In the genomic region with DNA sequence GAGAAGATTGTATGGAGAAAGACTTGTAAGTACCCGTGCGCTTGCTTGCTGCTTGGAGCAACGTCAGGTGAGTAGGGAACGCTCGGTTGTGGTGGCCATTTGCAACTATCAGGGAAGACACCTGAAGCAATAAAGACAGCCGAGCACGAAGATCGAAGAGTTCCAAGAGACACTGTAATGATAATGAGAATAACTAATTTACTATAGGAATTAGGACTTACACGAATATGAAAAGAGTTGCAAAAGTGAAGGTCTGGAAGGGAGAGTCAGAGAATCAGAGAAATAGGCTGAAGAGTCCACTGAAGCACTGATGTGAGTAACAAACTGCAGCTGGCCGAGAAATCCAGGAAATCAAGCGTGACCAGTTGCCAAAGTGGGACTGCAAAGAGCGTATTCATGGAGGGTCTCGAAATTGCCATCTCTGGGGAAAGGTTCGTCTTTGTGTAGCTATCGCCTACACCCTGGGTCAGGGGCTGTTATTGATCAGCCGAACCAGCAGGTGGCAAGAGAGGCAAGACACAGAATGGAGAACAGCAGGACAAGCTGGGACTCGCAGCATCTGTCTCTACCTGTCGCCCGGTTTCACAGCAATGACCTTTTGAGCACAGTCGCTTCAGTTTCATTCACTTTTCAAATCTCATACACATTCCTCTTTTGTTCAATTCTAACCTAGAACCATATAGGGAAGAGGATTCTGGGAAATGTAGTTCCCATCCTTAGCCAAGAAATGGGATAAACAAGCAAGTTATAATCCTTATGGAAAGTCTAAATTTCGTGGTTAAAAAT, we compare ENCODE assay signal across 8 cellular contexts. TPM values are rescaled to one million over a fixed set of nuclear protein-coding genes. Genes with fewer than 3 reads are reported as not detected.
DNase-seq lines count a peak whose midpoint lies in the region; ATAC-seq and TF ChIP-seq lines count a peak whose summit lies in the region.

No MANE protein-coding gene starts in this region.

- no peaks in the 10 kb centered on the region for H3K36me3 ChIP-seq in PC-3 (ENCODE audit: low read depth, low read length)

- H3K9me3 ChIP-seq in PC-3 (ENCODE audit: low read length): no peaks in the 10 kb centered on the region

- peak overlapping the region; percentile 42; the same call in 1 of the 2 replicates for H3K9ac ChIP-seq in PC-3 (ENCODE audit: low read length)

- TF ChIP-seq EP300 in Ishikawa (IDR thresholded peaks at IDR 0.05; ENCODE audit: borderline replicate concordance): no peak

- POLR2A ChIA-PET in PC-3 (lab: Charles Lee; ENCODE audit: unreplicated experiment): no interaction called here

- H3K36me3 Mint-ChIP-seq in activated T-cell treated with anti-CD3 and anti-CD28 coated beads, Interleukin-2, amount 50 U/mL, for 72 hours (ENCODE audit: insufficient read depth in 2 of 2): no peaks in the 10 kb centered on the region
- H3K36me3 Mint-ChIP-seq in natural killer cell treated with Interleukin-12 subunit alpha and Interleukin-12 subunit beta and Interleukin-15 and Interleukin-18, amount 100 ng/mL, for 72 hours: no peaks in the 10 kb centered on the region

- H3K4me2 ChIP-seq in PC-3 (ENCODE audit: low read length): peak overlapping the region; percentile 94

- H3K9me3 Mint-ChIP-seq in activated T-cell treated with anti-CD3 and anti-CD28 coated beads, Interleukin-2, amount 50 U/mL, for 72 hours: no peaks in the 10 kb centered on the region
- no peaks in the 10 kb centered on the region for H3K9me3 Mint-ChIP-seq in natural killer cell treated with Interleukin-12 subunit alpha and Interleukin-12 subunit beta and Interleukin-15 and Interleukin-18, amount 100 ng/mL, for 72 hours
- no peaks in the 10 kb centered on the region for H3K9me3 Mint-ChIP-seq in stimulated activated naive CD8-positive, alpha-beta T cell treated with anti-CD3 and anti-CD28 coated beads, Interleukin-15, amount 100 ng/mL, for 72 hours

- intact Hi-C loops in PC-3 (cut with micrococcal nuclease): loop anchor here (1.0 to 2.0 kb wide), 3 partner anchors 166 to 246 kb away; no protein-coding TSS in a partner anchor

- no peaks in the 10 kb centered on the region for H3F3A ChIP-seq in PC-3 (ENCODE audit: low read length, unreplicated experiment)

- no peak overlapping the region for H3K27ac ChIP-seq in PC-3 (ENCODE audit: low read length)

- CTCF ChIA-PET in PC-3 (lab: Charles Lee): interaction anchor here (0.5 to 2.1 kb wide), 4 partner anchors 166 to 251 kb away, joined by 3 to 23 read pairs (median 12); no protein-coding TSS in a partner anchor

- peak; percentile 81 for DNase-seq in DMS79 treated with DMSO at 0.1 percent for 48 hours (lab: John Stamatoyannopoulos, UW)
- DNase-seq in PC-3: peak; percentile 65
- DNase-seq in activated T-cell treated with anti-CD3 and anti-CD28 coated beads, Interleukin-2, amount 50 U/mL, for 72 hours: peak; percentile 76 to 81
- peak; percentile 58 for DNase-seq in fibroblast of peridontal ligament (ENCODE audit: extremely low read depth)
- peak; percentile 70 for DNase-seq in natural killer cell treated with Interleukin-12 subunit alpha and Interleukin-12 subunit beta and Interleukin-15 and Interleukin-18, amount 100 ng/mL, for 72 hours (ENCODE audit: low spot score)
- peak; percentile 72 to 81 for DNase-seq in stimulated activated naive CD8-positive, alpha-beta T cell treated with anti-CD3 and anti-CD28 coated beads, Interleukin-15, amount 100 ng/mL, for 72 hours

- H3K4me3 ChIP-seq in PC-3 (ENCODE audit: low read length): peak overlapping the region; percentile 87

- peak; percentile 66 for TF ChIP-seq RAD21 in Ishikawa (IDR thresholded peaks at IDR 0.05; ENCODE audit: low read depth)

- H3K79me2 ChIP-seq in PC-3 (ENCODE audit: low read length): no peaks in the 10 kb centered on the region

- no peaks in the 10 kb centered on the region for H4K20me1 ChIP-seq in PC-3 (ENCODE audit: low read length)

- H3K9me2 ChIP-seq in PC-3 (replicated peaks; ENCODE audit: low read length): no peaks in the 10 kb centered on the region

- H3K27me3 Mint-ChIP-seq in activated T-cell treated with anti-CD3 and anti-CD28 coated beads, Interleukin-2, amount 50 U/mL, for 72 hours (ENCODE audit: low read depth): no peaks in the 10 kb centered on the region
- H3K27me3 Mint-ChIP-seq in natural killer cell treated with Interleukin-12 subunit alpha and Interleukin-12 subunit beta and Interleukin-15 and Interleukin-18, amount 100 ng/mL, for 72 hours: peaks cover 6 to 12% of the 10 kb centered on the region in 2 donors
- peaks cover 9% of the 10 kb centered on the region for H3K27me3 Mint-ChIP-seq in stimulated activated naive CD8-positive, alpha-beta T cell treated with anti-CD3 and anti-CD28 coated beads, Interleukin-15, amount 100 ng/mL, for 72 hours

- peak; percentile 80 for TF ChIP-seq CTCF in PC-3 (conservative IDR thresholded peaks at IDR 0.05; ENCODE audit: low read depth, low read length)

- BruUV-seq in PC-3 (replicated peaks; lab: Mats Ljungman, UMichigan): no TSS peak

- no peaks in the 10 kb centered on the region for H3K27me3 ChIP-seq in PC-3 (ENCODE audit: low read length)

- H3K27ac Mint-ChIP-seq in activated T-cell treated with anti-CD3 and anti-CD28 coated beads, Interleukin-2, amount 50 U/mL, for 72 hours: peak overlapping the region; percentile 68
- H3K27ac Mint-ChIP-seq in natural killer cell treated with Interleukin-12 subunit alpha and Interleukin-12 subunit beta and Interleukin-15 and Interleukin-18, amount 100 ng/mL, for 72 hours: peak overlapping the region in 1 of 2 donors; percentile 8
- no peak overlapping the region for H3K27ac Mint-ChIP-seq in stimulated activated naive CD8-positive, alpha-beta T cell treated with anti-CD3 and anti-CD28 coated beads, Interleukin-15, amount 100 ng/mL, for 72 hours

- H3K4me1 Mint-ChIP-seq in activated T-cell treated with anti-CD3 and anti-CD28 coated beads, Interleukin-2, amount 50 U/mL, for 72 hours (ENCODE audit: low read depth): peaks cover 6% of the 10 kb centered on the region
- H3K4me1 Mint-ChIP-seq in natural killer cell treated with Interleukin-12 subunit alpha and Interleukin-12 subunit beta and Interleukin-15 and Interleukin-18, amount 100 ng/mL, for 72 hours (ENCODE audit: low read depth in 2 of 2): peaks cover 11 to 14% of the 10 kb centered on the region in 2 donors
- peaks cover 13% of the 10 kb centered on the region for H3K4me1 Mint-ChIP-seq in stimulated activated naive CD8-positive, alpha-beta T cell treated with anti-CD3 and anti-CD28 coated beads, Interleukin-15, amount 100 ng/mL, for 72 hours

- peak overlapping the region; percentile 83 to 97 for H3K4me3 Mint-ChIP-seq in activated T-cell treated with anti-CD3 and anti-CD28 coated beads, Interleukin-2, amount 50 U/mL, for 72 hours
- peak overlapping the region; percentile 76 for H3K4me3 Mint-ChIP-seq in natural killer cell treated with Interleukin-12 subunit alpha and Interleukin-12 subunit beta and Interleukin-15 and Interleukin-18, amount 100 ng/mL, for 72 hours
- H3K4me3 Mint-ChIP-seq in stimulated activated naive CD8-positive, alpha-beta T cell treated with anti-CD3 and anti-CD28 coated beads, Interleukin-15, amount 100 ng/mL, for 72 hours: peak overlapping the region; percentile 88 to 98

- H3K4me1 ChIP-seq in PC-3 (ENCODE audit: insufficient read depth, low read length): peaks cover 6% of the 10 kb centered on the region; the same call in 1 of the 2 replicates

- H2AFZ ChIP-seq in PC-3 (ENCODE audit: low read length): peak overlapping the region; percentile 100

- ATAC-seq in GM21717 (IDR thresholded peaks at IDR 0.05; ENCODE audit: unreplicated experiment) (peak; percentile 99), PC-3 (peak; percentile 95)
- peak; percentile 100 for ATAC-seq in activated T-cell treated with anti-CD3 and anti-CD28 coated beads, Interleukin-2, amount 50 U/mL, for 72 hours (replicated peaks in 1 of 2)
- peak; percentile 96 to 97 for ATAC-seq in natural killer cell treated with Interleukin-12 subunit alpha and Interleukin-12 subunit beta and Interleukin-15 and Interleukin-18, amount 100 ng/mL, for 72 hours
- ATAC-seq in stimulated activated naive CD8-positive, alpha-beta T cell treated with anti-CD3 and anti-CD28 coated beads, Interleukin-15, amount 100 ng/mL, for 72 hours: peak; percentile 100

TF ChIP-seq in Ishikawa, 13 proteins besides CTCF, POLR2A, EP300 and RAD21 (continues in another document):
- TF ChIP-seq YY1 (IDR thresholded peaks at IDR 0.05; ENCODE audit: low read depth) (no peak), FOXM1 (IDR thresholded peaks at IDR 0.05; ENCODE audit: borderline replicate concordance, low read depth) (no peak), TCF12 (IDR thresholded peaks at IDR 0.05; ENCODE audit: low read depth) (no peak), TEAD4 (IDR thresholded peaks at IDR 0.05) (no peak)

RNA-seq across cellular contexts. Expression of a gene that starts 26.2 kb away (rescaled TPM):
- total RNA-seq in PC-3 (2014; rRNA removed): 29.9 and 45.7 TPM in 2 replicates
- total RNA-seq in activated T-cell treated with anti-CD3 and anti-CD28 coated beads, Interleukin-2, amount 50 U/mL, for 72 hours: 10 to 100 TPM; 67.6 to 88.7 TPM
- total RNA-seq in natural killer cell treated with Interleukin-12 subunit alpha and Interleukin-12 subunit beta and Interleukin-15 and Interleukin-18, amount 100 ng/mL, for 72 hours: 10 to 100 TPM; 66.4 to 71.3 TPM

RNA-seq across cellular contexts. Expression of a gene that starts 37.2 kb away (rescaled TPM):
- total RNA-seq in PC-3 (2014; rRNA removed): 17.9 and 21.8 TPM in 2 replicates
- 10 to 100 TPM; 69.7 to 72.6 TPM for total RNA-seq in activated T-cell treated with anti-CD3 and anti-CD28 coated beads, Interleukin-2, amount 50 U/mL, for 72 hours
- 10 to 100 TPM; 34.8 to 48.9 TPM for total RNA-seq in natural killer cell treated with Interleukin-12 subunit alpha and Interleukin-12 subunit beta and Interleukin-15 and Interleukin-18, amount 100 ng/mL, for 72 hours
